ENCODE assay signal across 13 cellular contexts in the genomic region with DNA sequence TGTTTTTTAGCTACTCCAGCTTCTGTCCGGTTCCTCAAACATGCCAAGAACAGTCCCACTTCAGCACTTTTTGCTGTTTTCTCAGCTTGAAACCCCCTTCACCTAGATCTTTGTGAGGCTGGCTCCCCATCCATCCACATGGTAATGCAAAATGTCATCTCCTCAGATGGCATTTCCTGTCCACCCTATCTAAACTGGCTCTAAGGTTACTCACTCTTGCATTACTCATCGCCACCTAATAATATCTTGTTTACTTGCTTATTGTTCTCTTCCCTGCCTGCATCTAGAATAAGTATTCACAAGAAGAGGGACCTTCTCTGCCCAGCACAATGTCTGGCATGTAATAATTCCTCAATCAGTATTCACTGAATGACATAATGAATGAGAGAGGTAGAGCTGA.
"Had no signal": no experiment of that assay in that cellular context is flagged by ENCODE, and none has a peak within 500 bp of the region (broad histone marks: within the 10 kb centered on the region; RNA-seq: fewer than 3 reads in every experiment).

No MANE protein-coding gene starts in this region.

- DNase-seq: activated CD4-positive, CD25-positive, alpha-beta regulatory T cell treated with anti-CD3 and anti-CD28 coated beads, Interleukin-2, amount 50 U/mL, for 72 hours; activated naive CD8-positive, alpha-beta T cell treated with anti-CD3 and anti-CD28 coated beads for 36 hours; brain microvascular endothelial cell; cerebellar nuclear complex; endodermal cell; hippocampal formation; nucleus accumbens; posterior cingulate gyrus; retina; T1000; upper lobe of right lung had no signal

- H3K27me3 ChIP-seq: brain microvascular endothelial cell, upper lobe of right lung had no signal

- H3K4me1 ChIP-seq: upper lobe of right lung had no signal

- H3K36me3 ChIP-seq: brain microvascular endothelial cell, thoracic aorta, upper lobe of right lung had no signal

- ATAC-seq: stimulated activated effector memory CD8-positive, alpha-beta T cell treated with anti-CD3 and anti-CD28 coated beads, Interleukin-12 subunit alpha, Interleukin-12 subunit beta, amount 100 ng/mL, for 72 hours; upper lobe of right lung had no signal

- H3K9me3 ChIP-seq: thoracic aorta, upper lobe of right lung had no signal

- H3K27ac ChIP-seq: brain microvascular endothelial cell, thoracic aorta, upper lobe of right lung had no signal

- H3K4me3 ChIP-seq: thoracic aorta, upper lobe of right lung had no signal
